In the genomic region with DNA sequence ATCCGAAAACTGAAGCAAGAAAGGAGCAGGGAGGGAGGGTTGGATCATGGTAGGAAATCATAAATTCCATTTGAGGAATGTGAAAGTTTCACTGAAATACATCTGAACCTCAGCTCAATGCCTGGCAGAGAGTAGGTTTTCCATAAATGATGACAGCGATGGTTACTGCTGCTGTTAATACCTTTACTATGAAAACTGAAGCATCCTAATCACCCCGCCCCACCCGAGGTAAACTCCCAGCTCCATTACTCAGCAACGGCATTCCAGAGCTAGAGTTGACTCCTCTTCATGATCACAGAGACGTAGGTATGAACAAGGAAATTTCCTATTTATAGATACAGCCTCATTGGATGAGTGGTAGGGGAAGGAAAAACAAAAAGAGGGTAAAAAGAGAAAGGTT, we compare ENCODE assay signal across 21 cellular contexts. TPM values are rescaled to one million over a fixed set of nuclear protein-coding genes. Genes with fewer than 3 reads are reported as not detected.
A peak's percentile ranks its signal among the peaks of the same experiment; 100 is the strongest.
DNase-seq lines count a peak whose midpoint lies in the region; ATAC-seq and TF ChIP-seq lines count a peak whose summit lies in the region.
"Had no signal": no experiment of that assay in that cellular context is flagged by ENCODE, and none has a peak within 500 bp of the region (broad histone marks: within the 10 kb centered on the region; RNA-seq: fewer than 3 reads in every experiment).

No MANE protein-coding gene starts in this region.

- H3K27ac Mint-ChIP-seq in Caco-2 (ENCODE audit: unreplicated experiment) = peak overlapping the region; percentile 79
- H3K27ac Mint-ChIP-seq: activated naive CD8-positive, alpha-beta T cell treated with anti-CD3 and anti-CD28 coated beads, Interleukin-2, amount 50 U/mL, for 24 hours; activated T-helper 2 cell treated with anti-CD3 and anti-CD28 coated beads, Interferon-gamma antibody, Interleukin-2, Interleukin-4, amounts not matched to agents 10 μg/mL and 5 μg/mL and 100 μg/mL, durations not matched to agents 14 hours and 24 hours and 36 hours; GM23338; T-helper 2 cell treated with Interferon-gamma antibody and Interleukin-4, amounts not matched to agents 5 μg/mL and 100 μg/mL, for 36 hours had no signal

- no peaks in the 10 kb centered on the region for H3K27me3 Mint-ChIP-seq in Caco-2 (ENCODE audit: insufficient read depth, unreplicated experiment)

- no peak overlapping the region; a peak in 1 of 4 replicates for H4K8ac ChIP-seq in IMR-90 (ENCODE audit: low read depth in 2 of 2, low read length in 2 of 2)
- no peak overlapping the region for H4K8ac ChIP-seq in neuronal stem cell (ENCODE audit: low read depth, low read length)

- 71% methylated on average over 1 of the region's 6 CpGs; no CpG with 5 or more reads in 1 of the 2 experiments for WGBS in IMR-90 (ENCODE audit: extremely low coverage in 2 of 2, insufficient read length in 1 of 2), 2 experiments
- WGBS in lung, 2 donors = 83 to 86% methylated on average over 6 of the region's 6 CpGs
- 100% methylated on average over 1 of the region's 6 CpGs; no CpG with 5 or more reads in 1 of the 2 donors for WGBS in neuronal stem cell (ENCODE audit: extremely low coverage in 2 of 2, insufficient read length in 2 of 2, insufficient replicate concordance in 1 of 2), 2 donors

- peaks cover 7% of the 10 kb centered on the region for H3K4me1 Mint-ChIP-seq in Caco-2 (ENCODE audit: low read depth, unreplicated experiment)
- H3K4me1 Mint-ChIP-seq: activated naive CD8-positive, alpha-beta T cell treated with anti-CD3 and anti-CD28 coated beads, Interleukin-2, amount 50 U/mL, for 24 hours; central memory CD8-positive, alpha-beta T cell had no signal

- H3K79me1 ChIP-seq in IMR-90 (ENCODE audit: low read depth in 1 of 2, low read length in 2 of 2) (peaks cover 0 to 7% of the 10 kb centered on the region in 2 experiments; a peak in 1 of 4 replicates), neuronal stem cell (ENCODE audit: low read depth, low read length) (no peaks in the 10 kb centered on the region)

- H3K4me2 ChIP-seq in IMR-90 (ENCODE audit: low read depth, low read length) = no peak overlapping the region
- H3K4me2 ChIP-seq in neuronal stem cell (ENCODE audit: insufficient read depth, low read length, poor library complexity, severe bottlenecking) = no peak overlapping the region
- H3K4me2 ChIP-seq: GM23338, KMS-11 had no signal

- H3K4me1 ChIP-seq in Caco-2 = 0 out of 2 replicates have a peak, but pooled peaks cover 15% of the 10 kb centered on the region
- peaks cover 5% of the 10 kb centered on the region for H3K4me1 ChIP-seq in IMR-90 (ENCODE audit: control insufficient read depth, insufficient read depth, low read length)
- H3K4me1 ChIP-seq in lung (ENCODE audit: control insufficient read depth in 2 of 2, insufficient read depth in 2 of 2, low read length in 2 of 2) = peaks cover 0 to 1% of the 10 kb centered on the region in 2 donors
- no peaks in the 10 kb centered on the region for H3K4me1 ChIP-seq in neuronal stem cell (ENCODE audit: control insufficient read depth in 2 of 2, insufficient read depth in 1 of 2, low read depth in 1 of 2, low read length in 2 of 2)

- H3K27ac ChIP-seq in IMR-90 (ENCODE audit: insufficient read depth, low read length) (no peak overlapping the region), brain microvascular endothelial cell (no peak overlapping the region), lung (ENCODE audit: low read depth in 1 of 2, low read length in 1 of 2) (no peak overlapping the region), neuronal stem cell (replicated peaks; ENCODE audit: low read length) (no peak overlapping the region)
- H3K27ac ChIP-seq: KMS-11 had no signal

- H3K18ac ChIP-seq in IMR-90 (ENCODE audit: low read depth, low read length) = no peak overlapping the region
- H3K18ac ChIP-seq in neuronal stem cell (ENCODE audit: low read length) = no peak overlapping the region

- H3K27me3 ChIP-seq in Caco-2 (replicated peaks; ENCODE audit: control insufficient read depth, insufficient read depth, low read length) (no peaks in the 10 kb centered on the region), IMR-90 (ENCODE audit: control insufficient read depth, insufficient read depth, low read length) (no peaks in the 10 kb centered on the region), brain microvascular endothelial cell (replicated peaks) (no peaks in the 10 kb centered on the region), lung (ENCODE audit: control insufficient read depth, insufficient read depth) (no peaks in the 10 kb centered on the region), neuronal stem cell (ENCODE audit: control insufficient read depth in 3 of 3, insufficient read depth in 3 of 3, low read depth in 1 of 3, low read length in 3 of 3) (no peaks in the 10 kb centered on the region)

- peak overlapping the region; percentile 8; the same call in 1 of the 3 replicates for H2BK15ac ChIP-seq in IMR-90 (ENCODE audit: low read depth, low read length)
- no peak overlapping the region for H2BK15ac ChIP-seq in neuronal stem cell (ENCODE audit: low read length)

- H2AK5ac ChIP-seq in IMR-90 (ENCODE audit: low read depth, low read length) (peak overlapping the region; percentile 73; the same call in 1 of the 2 replicates), neuronal stem cell (ENCODE audit: low read depth, low read length) (no peak overlapping the region)

- H4K91ac ChIP-seq in IMR-90 (ENCODE audit: insufficient read depth, low read depth, low read length) (no peak overlapping the region), neuronal stem cell (ENCODE audit: low read depth, low read length, poor library complexity) (no peak overlapping the region)

- TF ChIP-seq POLR2A in IMR-90 (IDR thresholded peaks at IDR 0.05; ENCODE audit: low read depth, low read length) = no peak

- H3K36me3 Mint-ChIP-seq in Caco-2 (ENCODE audit: insufficient read depth, unreplicated experiment) = peaks cover 12% of the 10 kb centered on the region

- POLR2A ChIA-PET in Caco-2 (lab: Charles Lee) (no interaction called here), IMR-90 (lab: Charles Lee; ENCODE audit: unreplicated experiment) (interaction anchor here (0.6 kb wide), 1 partner anchor 64 kb away, joined by 15 read pairs; no protein-coding TSS in a partner anchor)

- BruUV-seq in Caco-2 (replicated peaks; lab: Mats Ljungman, UMichigan) (no TSS peak), IMR-90 (replicated peaks; lab: Mats Ljungman, UMichigan) (no TSS peak)

- no peak overlapping the region for H2AK9ac ChIP-seq in IMR-90 (replicated peaks; ENCODE audit: low read depth, low read length, poor library complexity)

- H3K9me1 ChIP-seq in IMR-90 (ENCODE audit: insufficient read depth, low read length) = no peaks in the 10 kb centered on the region; the same call in 1 of the 2 replicates

- H2BK20ac ChIP-seq in IMR-90 (ENCODE audit: low read depth, low read length) = no peak overlapping the region

- H3K56ac ChIP-seq in IMR-90 (ENCODE audit: extremely low read depth, insufficient read depth, low read length) = no peak overlapping the region

- H3K14ac ChIP-seq in IMR-90 (replicated peaks; ENCODE audit: low read depth, low read length) = 0 out of 2 replicates have a peak overlapping the region, but pooled peaks have one; percentile 9
- H3K14ac ChIP-seq in neuronal stem cell (ENCODE audit: low read length) = no peak overlapping the region

- H3K4me3 ChIP-seq in Caco-2 (ENCODE audit: low read depth, low read length) (no peak overlapping the region), IMR-90 (ENCODE audit: insufficient read depth, low read depth, low read length) (no peak overlapping the region), brain microvascular endothelial cell (ENCODE audit: low read depth, low read length) (no peak overlapping the region), lung (no peak overlapping the region), neuronal stem cell (ENCODE audit: low read length in 2 of 2) (no peak overlapping the region)
- H3K4me3 ChIP-seq: GM12878, GM23338 had no signal

- CTCF ChIA-PET in Caco-2 (lab: Charles Lee) (no interaction called here), IMR-90 (lab: Yijun Ruan, JAX) (no interaction called here)

- TF ChIP-seq CTCF in Caco-2 (IDR thresholded peaks at IDR 0.05; ENCODE audit: insufficient read depth in 1 of 2, low read depth in 1 of 2, low read length in 1 of 2, severe bottlenecking in 1 of 2, unreplicated experiment in 1 of 2) = no peak
- TF ChIP-seq CTCF in IMR-90 (conservative IDR thresholded peaks at IDR 0.05; ENCODE audit: low read depth, low read length) = no peak
- no peak for TF ChIP-seq CTCF in brain microvascular endothelial cell (IDR thresholded peaks at IDR 0.05; ENCODE audit: low read depth, low read length, missing control alignments)
- no peak for TF ChIP-seq CTCF in lung (IDR thresholded peaks at IDR 0.05; ENCODE audit: control extremely low read depth, extremely low read depth)

- no peak overlapping the region for H2BK12ac ChIP-seq in neuronal stem cell (ENCODE audit: low read length)

- H3K36me3 ChIP-seq in Caco-2 (ENCODE audit: control insufficient read depth, insufficient read depth, low read length) = no peaks in the 10 kb centered on the region
- no peaks in the 10 kb centered on the region for H3K36me3 ChIP-seq in IMR-90 (ENCODE audit: control insufficient read depth, insufficient read depth, low read length)
- peaks cover 3% of the 10 kb centered on the region for H3K36me3 ChIP-seq in brain microvascular endothelial cell (replicated peaks)
- H3K36me3 ChIP-seq in lung (ENCODE audit: control insufficient read depth in 2 of 2, insufficient read depth in 2 of 2, low read length in 2 of 2) = no peaks in the 10 kb centered on the region
- no peaks in the 10 kb centered on the region for H3K36me3 ChIP-seq in neuronal stem cell (replicated peaks in 1 of 2; ENCODE audit: control insufficient read depth in 2 of 2, insufficient read depth in 2 of 2, low read length in 2 of 2)

- H3K4ac ChIP-seq in IMR-90 (ENCODE audit: low read depth, low read length) (peak overlapping the region; percentile 25; the same call in 1 of the 2 replicates), neuronal stem cell (ENCODE audit: low read length) (no peak overlapping the region)

- no peak for TF ChIP-seq RAD21 in IMR-90 (IDR thresholded peaks at IDR 0.05; ENCODE audit: low read length)

- H3K23ac ChIP-seq in IMR-90 (ENCODE audit: low read depth, low read length) (peak overlapping the region; percentile 42; the same call in 1 of the 2 replicates), neuronal stem cell (ENCODE audit: low read depth, low read length, poor library complexity) (no peak overlapping the region)

- in situ Hi-C loops in IMR-90 (cut with MboI; ENCODE audit: low sequenced_read_pairs) (no loop called here), brain microvascular endothelial cell (cut with HindIII; ENCODE audit: low pct_ligation_motif_present, low sequenced_read_pairs) (no loop called here)

- intact Hi-C loops in Caco-2 (cut with micrococcal nuclease; ENCODE audit: unreplicated experiment) (no loop called here), IMR-90 (cut with micrococcal nuclease) (no loop called here)

- H3K9ac ChIP-seq in IMR-90 (ENCODE audit: low read depth, low read length) (no peak overlapping the region), neuronal stem cell (ENCODE audit: low read depth, low read length, poor library complexity) (no peak overlapping the region)
- H3K9ac ChIP-seq: KMS-11 had no signal

- ATAC-seq in IMR-90 (ENCODE audit: low read depth) (no peak), lung (ENCODE audit: insufficient read depth, low FRiP score) (peak; percentile 24)
- ATAC-seq: activated CD4-positive, CD25-positive, alpha-beta regulatory T cell treated with anti-CD3 and anti-CD28 coated beads, Interleukin-2, amount 50 U/mL, for 24 hours; activated naive CD8-positive, alpha-beta T cell treated with anti-CD3 and anti-CD28 coated beads, Interleukin-2, amount 50 U/mL, for 24 hours; GM12878; GM23338; left lobe of liver; sciatic nerve had no signal

- no peaks in the 10 kb centered on the region for H4K20me1 ChIP-seq in IMR-90 (ENCODE audit: insufficient read depth, low read length)

- H3K4me3 Mint-ChIP-seq in Caco-2 (ENCODE audit: unreplicated experiment) = no peak overlapping the region
- H3K4me3 Mint-ChIP-seq: activated naive CD8-positive, alpha-beta T cell treated with anti-CD3 and anti-CD28 coated beads, Interleukin-2, amount 50 U/mL, for 24 hours; central memory CD8-positive, alpha-beta T cell; GM23338; T-helper 2 cell treated with Interferon-gamma antibody and Interleukin-4, amounts not matched to agents 5 μg/mL and 100 μg/mL, for 36 hours had no signal

- H3K9me3 ChIP-seq in Caco-2 = no peaks in the 10 kb centered on the region
- no peaks in the 10 kb centered on the region for H3K9me3 ChIP-seq in IMR-90 (ENCODE audit: control insufficient read depth, insufficient read depth, low read length)
- H3K9me3 ChIP-seq in lung (ENCODE audit: control insufficient read depth in 2 of 2, insufficient read depth in 1 of 2, low read length in 1 of 2) = no peaks in the 10 kb centered on the region
- H3K9me3 ChIP-seq in neuronal stem cell (replicated peaks in 1 of 2; ENCODE audit: control insufficient read depth in 2 of 2, insufficient read depth in 1 of 2, low read depth in 1 of 2, low read length in 2 of 2) = no peaks in the 10 kb centered on the region

- H4K5ac ChIP-seq in IMR-90 (ENCODE audit: low read depth, low read length) = no peak overlapping the region

- dilution Hi-C loops in IMR-90 (cut with HindIII; ENCODE audit: low sequenced_read_pairs, unreplicated experiment) = no loop called here

- DNase-seq in Caco-2 (peak; percentile 52 to 61), IMR-90 (peak; percentile 40), brain microvascular endothelial cell (peak; percentile 27), lung (ENCODE audit: low spot score) (no peak), DMS79 (lab: John Stamatoyannopoulos, UW) (no peak), neuronal stem cell (ENCODE audit: low spot score) (no peak), NCI-H748 (lab: John Stamatoyannopoulos, UW; ENCODE audit: unreplicated experiment) (no peak)
- DNase-seq in central memory CD4-positive, alpha-beta T cell = no peak
- DNase-seq: activated naive CD8-positive, alpha-beta T cell treated with anti-CD3 and anti-CD28 coated beads, Interleukin-2, amount 50 U/mL, for 24 hours; effector memory CD4-positive, alpha-beta T cell; NCI-H146; SIG-M5 had no signal

- H3K9me3 Mint-ChIP-seq in Caco-2 (ENCODE audit: unreplicated experiment) = no peaks in the 10 kb centered on the region
- H3K9me3 Mint-ChIP-seq: activated naive CD8-positive, alpha-beta T cell treated with anti-CD3 and anti-CD28 coated beads, Interleukin-2, amount 50 U/mL, for 24 hours; activated T-helper 2 cell treated with anti-CD3 and anti-CD28 coated beads, Interferon-gamma antibody, Interleukin-2, Interleukin-4, amounts not matched to agents 10 μg/mL and 5 μg/mL and 100 μg/mL, durations not matched to agents 14 hours and 24 hours and 36 hours; central memory CD8-positive, alpha-beta T cell; GM23338; T-helper 2 cell treated with Interferon-gamma antibody and Interleukin-4, amounts not matched to agents 5 μg/mL and 100 μg/mL, for 36 hours had no signal

- H2BK120ac ChIP-seq in IMR-90 (ENCODE audit: low read depth, low read length) (peak overlapping the region; percentile 12; the same call in 1 of the 2 replicates), neuronal stem cell (ENCODE audit: low read depth, low read length) (no peak overlapping the region)

- H2BK5ac ChIP-seq in IMR-90 (ENCODE audit: low read depth, low read length, poor library complexity, severe bottlenecking) (no peak overlapping the region), neuronal stem cell (ENCODE audit: low read length) (no peak overlapping the region)

- H2AFZ ChIP-seq in IMR-90 (replicated peaks; ENCODE audit: low read length, poor library complexity) (no peak overlapping the region), neuronal stem cell (ENCODE audit: low read length) (no peak overlapping the region)
- H2AFZ ChIP-seq: GM23338 had no signal

RNA-seq across cellular contexts. Expression of gene SASH1, which starts 7.1 kb away (rescaled TPM):
- total RNA-seq in Caco-2 (2022) (41.7 and 42.0 TPM in 2 replicates), IMR-90 (2012; rRNA removed) (16.5 and 20.3 TPM in 2 replicates), lung (100 to 1,000 TPM in 1 of 2 donors, 10 to 100 TPM in 1; 64.5 to 114 TPM)
- polyA plus RNA-seq in IMR-90 (2012; rRNA removed) (11.6 and 11.7 TPM in 2 replicates), lung (10 to 100 TPM; 18.8 to 19.9 TPM)
- polyA plus RNA-seq in IMR-90 (2012; cell fraction: cytosol; rRNA removed) = 6.7 and 8.2 TPM in 2 replicates
- polyA plus RNA-seq in IMR-90 (2012; cell fraction: nucleus; rRNA removed; ENCODE audit: low replicate concordance) = 13.3 and 28.8 TPM in 2 replicates
- 6.8 TPM for polyA plus RNA-seq in neuronal stem cell (2013, experiment 1 of 2)
- 7.0 TPM for polyA plus RNA-seq in neuronal stem cell (2013, experiment 2 of 2)

Comparison
In these comparisons a context has a peak if more than half of its experiments do, and no peak if none do; other contexts are left out.
1. DNase-seq: peak in Caco-2 (2 of 2), IMR-90 (single experiment) and brain microvascular endothelial cell (single experiment); none in lung (single experiment), DMS79 (single experiment), central memory CD4-positive, alpha-beta T cell (single experiment), neuronal stem cell (single experiment) and NCI-H748 (single experiment).